ENCODE assay signal across 8 cellular contexts in genomic region chr11:118921929-118922744, GRCh38.
DNase-seq lines count a peak whose midpoint lies in the region; ATAC-seq and TF ChIP-seq lines count a peak whose summit lies in the region.

No MANE protein-coding gene starts in this region.

- H3K9ac ChIP-seq in mucosa of rectum (ENCODE audit: low read depth in 1 of 2, low read length in 2 of 2) = peak overlapping the region; percentile 60 to 93

- TF ChIP-seq CTCF in RWPE2 (IDR thresholded peaks at IDR 0.05; ENCODE audit: poor library complexity, severe bottlenecking) = no peak
- TF ChIP-seq CTCF in epithelial cell of esophagus (IDR thresholded peaks at IDR 0.05; ENCODE audit: insufficient read depth, low read depth, low read length, missing control alignments) = no peak

- peak; percentile 90 for DNase-seq in ELF-1 (ENCODE audit: low read depth, low spot score)
- peak; percentile 90 for DNase-seq in RWPE2 (ENCODE audit: low spot score)
- peak; percentile 79 for DNase-seq in epithelial cell of esophagus (ENCODE audit: low read depth)
- no peak for DNase-seq in NCI-H774 (lab: John Stamatoyannopoulos, UW)

- H3K36me3 ChIP-seq in RWPE2 (ENCODE audit: low read depth) (peaks cover 37% of the 10 kb centered on the region), mucosa of rectum (ENCODE audit: control insufficient read depth in 2 of 2, insufficient read depth in 2 of 2, low read length in 2 of 2) (no peaks in the 10 kb centered on the region)

- H3K9me3 ChIP-seq in RWPE2 (ENCODE audit: severe bottlenecking) = no peaks in the 10 kb centered on the region
- H3K9me3 ChIP-seq in mucosa of rectum (ENCODE audit: control insufficient read depth in 2 of 2, low read length in 2 of 2) = no peaks in the 10 kb centered on the region

- peak overlapping the region; percentile 100 for H3K27ac ChIP-seq in RWPE2 (ENCODE audit: poor library complexity, severe bottlenecking)
- H3K27ac ChIP-seq in mucosa of rectum (ENCODE audit: low read depth in 2 of 2, low read length in 2 of 2) = peak overlapping the region; percentile 89 to 94

- H3K4me3 ChIP-seq in RWPE2 (ENCODE audit: severe bottlenecking) (peak overlapping the region; percentile 82), epithelial cell of esophagus (ENCODE audit: low read length) (peak overlapping the region; percentile 93), mucosa of rectum (ENCODE audit: low read length in 2 of 2) (peak overlapping the region; percentile 87 to 94)

- H3K27me3 ChIP-seq in RWPE2 (ENCODE audit: insufficient read depth, poor library complexity, severe bottlenecking) (no peaks in the 10 kb centered on the region), mucosa of rectum (ENCODE audit: control insufficient read depth in 2 of 2, insufficient read depth in 2 of 2, low read length in 2 of 2) (no peaks in the 10 kb centered on the region)

- H3K4me1 ChIP-seq in RWPE2 (ENCODE audit: insufficient read depth, poor library complexity, severe bottlenecking) (peaks cover 35% of the 10 kb centered on the region), mucosa of rectum (ENCODE audit: control insufficient read depth in 2 of 2, insufficient read depth in 2 of 2, low read length in 2 of 2) (peaks cover 74 to 83% of the 10 kb centered on the region in 2 donors)

- ATAC-seq in RWPE2 (ENCODE audit: low read depth) (peak; percentile 22), HG02759 (IDR thresholded peaks at IDR 0.05; ENCODE audit: unreplicated experiment) (no peak), HG02970 (IDR thresholded peaks at IDR 0.05; ENCODE audit: low FRiP score, unreplicated experiment) (no peak), HG02610 (IDR thresholded peaks at IDR 0.05; ENCODE audit: unreplicated experiment) (no peak)
